In the genomic region with DNA sequence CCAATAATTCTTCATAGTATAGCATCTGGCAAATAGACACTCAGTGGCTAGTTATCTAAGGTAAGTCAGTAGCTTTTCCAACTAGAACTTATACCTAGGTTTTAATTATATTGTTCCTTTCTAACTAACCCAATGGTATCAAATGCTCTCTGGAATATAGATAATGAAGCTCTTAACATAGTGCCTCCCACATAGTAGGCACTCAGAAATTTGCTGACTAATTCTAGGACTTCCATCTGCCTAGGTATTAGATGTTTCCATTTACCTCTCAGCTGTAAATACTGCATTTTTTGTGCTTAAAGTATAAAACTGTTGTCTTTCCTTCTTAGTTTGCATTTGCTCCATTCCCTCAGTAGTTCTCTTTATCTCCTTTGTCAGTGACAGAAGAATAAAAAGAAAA, we compare ENCODE assay signal across 22 cellular contexts.
DNase-seq lines count a peak whose midpoint lies in the region; ATAC-seq and TF ChIP-seq lines count a peak whose summit lies in the region.
"Had no signal": no experiment of that assay in that cellular context is flagged by ENCODE, and none has a peak within 500 bp of the region (broad histone marks: within the 10 kb centered on the region; RNA-seq: fewer than 3 reads in every experiment).

No MANE protein-coding gene starts in this region.

- H3K79me1 ChIP-seq in H9 (ENCODE audit: insufficient read depth, low read depth, low read length, poor library complexity, severe bottlenecking): no peaks in the 10 kb centered on the region

- no peak overlapping the region for H2AK5ac ChIP-seq in H9 (ENCODE audit: insufficient read length, low read length)

- H3K23me2 ChIP-seq in H9 (ENCODE audit: insufficient read length, low read depth, low read length, poor library complexity, severe bottlenecking): no peaks in the 10 kb centered on the region

- H2BK15ac ChIP-seq in H9 (ENCODE audit: low read depth, low read length): no peak overlapping the region

- no peaks in the 10 kb centered on the region for H3K4me1 Mint-ChIP-seq in activated naive CD4-positive, alpha-beta T cell treated with anti-CD3 and anti-CD28 coated beads, Interleukin-2, amount 50 U/mL, for 24 hours
- no peaks in the 10 kb centered on the region for H3K4me1 Mint-ChIP-seq in activated naive CD4-positive, alpha-beta T cell treated with anti-CD3 and anti-CD28 coated beads for 36 hours (ENCODE audit: low read depth)
- H3K4me1 Mint-ChIP-seq in WTC11: peaks cover 10% of the 10 kb centered on the region
- peaks cover 9 to 10% of the 10 kb centered on the region in 2 experiments for H3K4me1 Mint-ChIP-seq in H9
- H3K4me1 Mint-ChIP-seq: CD14-positive monocyte; CD4-positive, CD25-positive, alpha-beta regulatory T cell; CD8-positive, alpha-beta memory T cell had no signal

- TF ChIP-seq CTCF in WTC11 (IDR thresholded peaks at IDR 0.05): no peak
- TF ChIP-seq CTCF in H9 (conservative IDR thresholded peaks at IDR 0.05): no peak

- DNase-seq in activated naive CD4-positive, alpha-beta T cell treated with anti-CD3 and anti-CD28 coated beads for 36 hours: no peak
- DNase-seq in WTC11 (ENCODE audit: low spot score) (no peak), H9 (no peak)
- DNase-seq: 8988T; ACHN; BE2C; C1 segment of cervical spinal cord; CD4-positive, alpha-beta memory T cell; CD4-positive, CD25-positive, alpha-beta regulatory T cell; CD8-positive, alpha-beta memory T cell; COR-L47; DMS153; DMS53; DMS79; DND-41; EL; GDM1 had no signal

- H2BK20ac ChIP-seq in H9 (ENCODE audit: low read depth, low read length, poor library complexity, severe bottlenecking): no peak overlapping the region

- H2AFZ ChIP-seq in H9 (ENCODE audit: low read length): no peak overlapping the region

- H3K9me3 Mint-ChIP-seq in activated naive CD4-positive, alpha-beta T cell treated with anti-CD3 and anti-CD28 coated beads, Interleukin-2, amount 50 U/mL, for 24 hours: no peaks in the 10 kb centered on the region
- H3K9me3 Mint-ChIP-seq in activated naive CD4-positive, alpha-beta T cell treated with anti-CD3 and anti-CD28 coated beads for 36 hours: no peaks in the 10 kb centered on the region
- H3K9me3 Mint-ChIP-seq in WTC11: no peaks in the 10 kb centered on the region
- H3K9me3 Mint-ChIP-seq in H9: no peaks in the 10 kb centered on the region
- H3K9me3 Mint-ChIP-seq: CD4-positive, CD25-positive, alpha-beta regulatory T cell; CD8-positive, alpha-beta memory T cell had no signal

- intact Hi-C loops in activated naive CD4-positive, alpha-beta T cell treated with anti-CD3 and anti-CD28 coated beads for 36 hours (cut with micrococcal nuclease): no loop called here

- H3K27me3 Mint-ChIP-seq in activated naive CD4-positive, alpha-beta T cell treated with anti-CD3 and anti-CD28 coated beads, Interleukin-2, amount 50 U/mL, for 24 hours: no peaks in the 10 kb centered on the region
- no peaks in the 10 kb centered on the region for H3K27me3 Mint-ChIP-seq in activated naive CD4-positive, alpha-beta T cell treated with anti-CD3 and anti-CD28 coated beads for 36 hours (ENCODE audit: low read depth)
- H3K27me3 Mint-ChIP-seq in WTC11 (ENCODE audit: low read depth): no peaks in the 10 kb centered on the region
- no peaks in the 10 kb centered on the region for H3K27me3 Mint-ChIP-seq in H9 (ENCODE audit: low read depth)
- H3K27me3 Mint-ChIP-seq: CD4-positive, alpha-beta memory T cell; CD4-positive, CD25-positive, alpha-beta regulatory T cell; CD8-positive, alpha-beta memory T cell had no signal

- no peak overlapping the region for H4K8ac ChIP-seq in H9 (replicated peaks; ENCODE audit: insufficient read length, low read depth, low read length)

- no peaks in the 10 kb centered on the region for H3K79me2 ChIP-seq in H9 (ENCODE audit: insufficient read depth, low read length)

- H3K9me3 ChIP-seq in H9 (ENCODE audit: control insufficient read depth, low read depth, low read length): no peaks in the 10 kb centered on the region
- H3K9me3 ChIP-seq: BE2C, BLaER1 had no signal

- H3K36me3 Mint-ChIP-seq in activated naive CD4-positive, alpha-beta T cell treated with anti-CD3 and anti-CD28 coated beads, Interleukin-2, amount 50 U/mL, for 24 hours: peaks cover 5% of the 10 kb centered on the region
- H3K36me3 Mint-ChIP-seq in activated naive CD4-positive, alpha-beta T cell treated with anti-CD3 and anti-CD28 coated beads for 36 hours (ENCODE audit: low read depth): no peaks in the 10 kb centered on the region
- H3K36me3 Mint-ChIP-seq in WTC11 (no peaks in the 10 kb centered on the region), H9 (ENCODE audit: insufficient read depth in 1 of 3, low read depth in 3 of 3) (no peaks in the 10 kb centered on the region)

- H3K4me3 Mint-ChIP-seq in activated naive CD4-positive, alpha-beta T cell treated with anti-CD3 and anti-CD28 coated beads, Interleukin-2, amount 50 U/mL, for 24 hours: no peak overlapping the region
- no peak overlapping the region for H3K4me3 Mint-ChIP-seq in activated naive CD4-positive, alpha-beta T cell treated with anti-CD3 and anti-CD28 coated beads for 36 hours
- H3K4me3 Mint-ChIP-seq in WTC11: no peak overlapping the region
- no peak overlapping the region for H3K4me3 Mint-ChIP-seq in H9
- H3K4me3 Mint-ChIP-seq: CD14-positive monocyte; CD4-positive, alpha-beta memory T cell; CD4-positive, CD25-positive, alpha-beta regulatory T cell; CD8-positive, alpha-beta memory T cell had no signal

- peak overlapping the region; percentile 43 for H3K27ac Mint-ChIP-seq in activated naive CD4-positive, alpha-beta T cell treated with anti-CD3 and anti-CD28 coated beads, Interleukin-2, amount 50 U/mL, for 24 hours
- no peak overlapping the region for H3K27ac Mint-ChIP-seq in activated naive CD4-positive, alpha-beta T cell treated with anti-CD3 and anti-CD28 coated beads for 36 hours
- H3K27ac Mint-ChIP-seq in WTC11 (0 out of 2 replicates have a peak overlapping the region, but pooled peaks have one; percentile 5), H9 (peak overlapping the region in 1 of 3 experiments; percentile 30; a peak in 1 of 7 replicates)
- H3K27ac Mint-ChIP-seq: CD14-positive monocyte; CD4-positive, alpha-beta memory T cell; CD4-positive, CD25-positive, alpha-beta regulatory T cell; CD8-positive, alpha-beta memory T cell had no signal

- no peak overlapping the region for H2BK5ac ChIP-seq in H9 (ENCODE audit: insufficient read length, low read length)

- H3T11ph ChIP-seq in H9 (ENCODE audit: low read length): no peak overlapping the region

- no peak overlapping the region for H3K9ac ChIP-seq in H9 (ENCODE audit: extremely low read depth, insufficient read length, low read length)
- H3K9ac ChIP-seq: BLaER1 had no signal

- no peak overlapping the region for H2BK12ac ChIP-seq in H9 (ENCODE audit: insufficient read length, low read depth, low read length)

- no peaks in the 10 kb centered on the region for H4K20me1 ChIP-seq in H9 (ENCODE audit: control insufficient read depth, insufficient read depth, insufficient read length)
- H4K20me1 ChIP-seq: BLaER1 had no signal

- H3K27me3 ChIP-seq in H9 (ENCODE audit: insufficient read depth, low read length): no peaks in the 10 kb centered on the region
- H3K27me3 ChIP-seq: BE2C, BLaER1 had no signal

- no peak overlapping the region for H4K91ac ChIP-seq in H9 (ENCODE audit: insufficient read length, low read depth, low read length)

- no peak overlapping the region for H2BK120ac ChIP-seq in H9 (ENCODE audit: low read depth, low read length, poor library complexity, severe bottlenecking)

- no peak overlapping the region for H3K18ac ChIP-seq in H9 (ENCODE audit: insufficient read length, low read depth, low read length)

- H3K4me2 ChIP-seq in H9 (ENCODE audit: insufficient read depth, insufficient read length, low read length): no peak overlapping the region
- H3K4me2 ChIP-seq: BLaER1 had no signal

- CTCF ChIA-PET in activated naive CD4-positive, alpha-beta T cell treated with anti-CD3 and anti-CD28 coated beads for 36 hours (lab: Charles Lee): no interaction called here
- CTCF ChIA-PET in WTC11 (lab: Charles Lee): no interaction called here

- no peak overlapping the region for H3K4ac ChIP-seq in H9 (ENCODE audit: low read depth, low read length)

- no peak for ATAC-seq in WTC11
- no peak for ATAC-seq in HG03108 (IDR thresholded peaks at IDR 0.05; ENCODE audit: unreplicated experiment)
- ATAC-seq: GM12878 had no signal

- H3K56ac ChIP-seq in H9 (ENCODE audit: insufficient read length, low read depth, low read length): no peak overlapping the region

- H3K23ac ChIP-seq in H9 (ENCODE audit: insufficient read length, low read depth, low read length): no peak overlapping the region

- H3K4me1 ChIP-seq in H9 (ENCODE audit: insufficient read depth, low read length): 0 out of 2 replicates have a peak, but pooled peaks cover 2% of the 10 kb centered on the region
- H3K4me1 ChIP-seq: BE2C, BLaER1 had no signal

- H3K14ac ChIP-seq in H9 (ENCODE audit: insufficient read depth, low read length): no peak overlapping the region

- POLR2A ChIA-PET in WTC11 (lab: Charles Lee): no interaction called here

- no peak overlapping the region for H4K5ac ChIP-seq in H9 (ENCODE audit: insufficient read length, low read depth, low read length)

- H3K27ac ChIP-seq in H9 (ENCODE audit: insufficient read length, low read depth, low read length): no peak overlapping the region
- H3K27ac ChIP-seq: BLaER1 had no signal

TF ChIP-seq in WTC11, 78 proteins besides CTCF, POLR2A, EP300 and RAD21 (continues in another document):
- TF ChIP-seq, protein P1, sequence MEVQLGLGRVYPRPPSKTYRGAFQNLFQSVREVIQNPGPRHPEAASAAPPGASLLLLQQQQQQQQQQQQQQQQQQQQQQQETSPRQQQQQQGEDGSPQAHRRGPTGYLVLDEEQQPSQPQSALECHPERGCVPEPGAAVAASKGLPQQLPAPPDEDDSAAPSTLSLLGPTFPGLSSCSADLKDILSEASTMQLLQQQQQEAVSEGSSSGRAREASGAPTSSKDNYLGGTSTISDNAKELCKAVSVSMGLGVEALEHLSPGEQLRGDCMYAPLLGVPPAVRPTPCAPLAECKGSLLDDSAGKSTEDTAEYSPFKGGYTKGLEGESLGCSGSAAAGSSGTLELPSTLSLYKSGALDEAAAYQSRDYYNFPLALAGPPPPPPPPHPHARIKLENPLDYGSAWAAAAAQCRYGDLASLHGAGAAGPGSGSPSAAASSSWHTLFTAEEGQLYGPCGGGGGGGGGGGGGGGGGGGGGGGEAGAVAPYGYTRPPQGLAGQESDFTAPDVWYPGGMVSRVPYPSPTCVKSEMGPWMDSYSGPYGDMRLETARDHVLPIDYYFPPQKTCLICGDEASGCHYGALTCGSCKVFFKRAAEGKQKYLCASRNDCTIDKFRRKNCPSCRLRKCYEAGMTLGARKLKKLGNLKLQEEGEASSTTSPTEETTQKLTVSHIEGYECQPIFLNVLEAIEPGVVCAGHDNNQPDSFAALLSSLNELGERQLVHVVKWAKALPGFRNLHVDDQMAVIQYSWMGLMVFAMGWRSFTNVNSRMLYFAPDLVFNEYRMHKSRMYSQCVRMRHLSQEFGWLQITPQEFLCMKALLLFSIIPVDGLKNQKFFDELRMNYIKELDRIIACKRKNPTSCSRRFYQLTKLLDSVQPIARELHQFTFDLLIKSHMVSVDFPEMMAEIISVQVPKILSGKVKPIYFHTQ (CRISPR knock-in tag; IDR thresholded peaks at IDR 0.05): no peak
- no peak for TF ChIP-seq FOXJ3 (CRISPR knock-in tag; IDR thresholded peaks at IDR 0.05; ENCODE audit: borderline replicate concordance)
- TF ChIP-seq CREB1 (CRISPR knock-in tag; IDR thresholded peaks at IDR 0.05): no peak
- TF ChIP-seq SOX15 (CRISPR knock-in tag; IDR thresholded peaks at IDR 0.05): no peak
- no peak for TF ChIP-seq TP53 (CRISPR knock-in tag; IDR thresholded peaks at IDR 0.05)
